ENCODE assay signal across 17 cellular contexts in genomic region chr14:79597561-79597960, GRCh38.
DNase-seq lines count a peak whose midpoint lies in the region; ATAC-seq and TF ChIP-seq lines count a peak whose summit lies in the region.
"Had no signal": no experiment of that assay in that cellular context is flagged by ENCODE, and none has a peak within 500 bp of the region (broad histone marks: within the 10 kb centered on the region; RNA-seq: fewer than 3 reads in every experiment).

No MANE protein-coding gene starts in this region.

- TF ChIP-seq CTCF in brain microvascular endothelial cell (IDR thresholded peaks at IDR 0.05; ENCODE audit: low read depth, low read length, missing control alignments) = no peak
- TF ChIP-seq CTCF in CD4-positive, alpha-beta T cell (IDR thresholded peaks at IDR 0.05) = no peak

- no peak overlapping the region for H3K4me2 ChIP-seq in mesenchymal stem cell (ENCODE audit: low read length, poor library complexity, severe bottlenecking)

- H3K27me3 ChIP-seq in brain microvascular endothelial cell (replicated peaks) = no peaks in the 10 kb centered on the region
- H3K27me3 ChIP-seq in mesenchymal stem cell (ENCODE audit: control insufficient read depth in 1 of 2, insufficient read depth in 1 of 2, low read length in 2 of 2) = peaks cover 0 to 2% of the 10 kb centered on the region in 2 experiments
- no peaks in the 10 kb centered on the region for H3K27me3 ChIP-seq in CD4-positive, alpha-beta T cell (ENCODE audit: control insufficient read depth, insufficient read depth, low read length)
- H3K27me3 ChIP-seq: SJCRH30 had no signal

- no peak overlapping the region for H3K9ac ChIP-seq in mesenchymal stem cell (ENCODE audit: low read length)

- DNase-seq in EH (ENCODE audit: low read depth) (peak; percentile 70), M059J (ENCODE audit: low read depth) (peak; percentile 60), brain microvascular endothelial cell (no peak), mesenchymal stem cell (peak; percentile 57), HuH-7 (ENCODE audit: low spot score) (no peak), NAMALWA (ENCODE audit: low spot score) (no peak)
- no peak for DNase-seq in CD4-positive, alpha-beta T cell
- DNase-seq: C1 segment of cervical spinal cord, DMS 273 treated with DMSO at 0.1 percent for 48 hours, H7, NCI-H1417, NCI-H187 treated with DMSO at 0.1 percent for 48 hours, NCI-H748 treated with DMSO at 0.1 percent for 48 hours, SJCRH30 had no signal

- H3K36me3 Mint-ChIP-seq in CD4-positive, alpha-beta T cell (ENCODE audit: low read depth) = no peaks in the 10 kb centered on the region

- H3K9me3 Mint-ChIP-seq in CD4-positive, alpha-beta T cell = peaks cover 3% of the 10 kb centered on the region

- in situ Hi-C loops in brain microvascular endothelial cell (cut with HindIII; ENCODE audit: low pct_ligation_motif_present, low sequenced_read_pairs) = no loop called here

- H2AFZ ChIP-seq in mesenchymal stem cell (ENCODE audit: low read depth, low read length) = no peak overlapping the region

- no peak overlapping the region for H2BK120ac ChIP-seq in mesenchymal stem cell (ENCODE audit: low read depth, low read length)

- no peaks in the 10 kb centered on the region for H3K4me1 ChIP-seq in mesenchymal stem cell (ENCODE audit: control insufficient read depth, insufficient read depth, low read depth, low read length)
- H3K4me1 ChIP-seq: SJCRH30 had no signal

- intact Hi-C loops in CD4-positive, alpha-beta T cell (cut with DNase I, micrococcal nuclease) = no loop called here

- H3K4me1 Mint-ChIP-seq in CD4-positive, alpha-beta T cell (ENCODE audit: low read depth) = no peaks in the 10 kb centered on the region

- CTCF ChIA-PET in CD4-positive, alpha-beta T cell (lab: Charles Lee) = no interaction called here

- WGBS in mesenchymal stem cell = 69% methylated on average over 3 of the region's 4 CpGs

- H3K23ac ChIP-seq in mesenchymal stem cell (ENCODE audit: low read length in 2 of 2) = no peak overlapping the region

- H3K27ac ChIP-seq in brain microvascular endothelial cell = peak overlapping the region; percentile 85
- peak overlapping the region; percentile 49 for H3K27ac ChIP-seq in mesenchymal stem cell (ENCODE audit: low read length, poor library complexity, severe bottlenecking)
- no peak overlapping the region for H3K27ac ChIP-seq in CD4-positive, alpha-beta T cell (ENCODE audit: low read depth, low read length)
- H3K27ac ChIP-seq: RWPE1, SJCRH30 had no signal

- H3K9me3 ChIP-seq in mesenchymal stem cell (ENCODE audit: control insufficient read depth, low read length) = no peaks in the 10 kb centered on the region
- no peaks in the 10 kb centered on the region for H3K9me3 ChIP-seq in CD4-positive, alpha-beta T cell (ENCODE audit: control insufficient read depth, low read length)
- H3K9me3 ChIP-seq: A549, SJCRH30 had no signal

- no peak overlapping the region for H2BK15ac ChIP-seq in mesenchymal stem cell (ENCODE audit: low read depth, poor library complexity, severe bottlenecking)

- no peak overlapping the region for H2BK5ac ChIP-seq in mesenchymal stem cell (ENCODE audit: low read depth, low read length, poor library complexity, severe bottlenecking)

- H3K27ac Mint-ChIP-seq in CD4-positive, alpha-beta T cell = no peak overlapping the region

- no peaks in the 10 kb centered on the region for H3K79me1 ChIP-seq in mesenchymal stem cell (replicated peaks; ENCODE audit: low read length, poor library complexity, severe bottlenecking)

- H3K4me3 ChIP-seq in brain microvascular endothelial cell (ENCODE audit: low read depth, low read length) = no peak overlapping the region
- no peak overlapping the region for H3K4me3 ChIP-seq in mesenchymal stem cell (ENCODE audit: insufficient read depth in 1 of 2, low read depth in 1 of 2, low read length in 2 of 2)
- H3K4me3 ChIP-seq: A549, SJCRH30 had no signal

- no peak overlapping the region for H3K4me3 Mint-ChIP-seq in CD4-positive, alpha-beta T cell

- POLR2A ChIA-PET in CD4-positive, alpha-beta T cell (lab: Charles Lee) = no interaction called here

- no peak for ATAC-seq in CD4-positive, alpha-beta T cell (ENCODE audit: poor library complexity)
- ATAC-seq in GM18517 (IDR thresholded peaks at IDR 0.05; ENCODE audit: unreplicated experiment) = no peak

- H4K8ac ChIP-seq in mesenchymal stem cell (ENCODE audit: low read length) = no peak overlapping the region

- H3K27me3 Mint-ChIP-seq in CD4-positive, alpha-beta T cell = no peaks in the 10 kb centered on the region

- H2AK5ac ChIP-seq in mesenchymal stem cell (ENCODE audit: low read length, severe bottlenecking) = peak overlapping the region; percentile 67

- H3K14ac ChIP-seq in mesenchymal stem cell (ENCODE audit: low read length in 2 of 2) = no peak overlapping the region

- no peak overlapping the region for H4K91ac ChIP-seq in mesenchymal stem cell (ENCODE audit: low read length)

- no peak overlapping the region for H3K18ac ChIP-seq in mesenchymal stem cell (ENCODE audit: low read depth in 1 of 2, low read length in 2 of 2)

- H3K36me3 ChIP-seq in brain microvascular endothelial cell (replicated peaks) (no peaks in the 10 kb centered on the region), mesenchymal stem cell (ENCODE audit: control insufficient read depth in 1 of 2, insufficient read depth in 2 of 2, low read depth in 1 of 2, low read length in 2 of 2) (no peaks in the 10 kb centered on the region)
- H3K36me3 ChIP-seq: SJCRH30 had no signal

- H3K4ac ChIP-seq in mesenchymal stem cell (ENCODE audit: low read depth in 1 of 2, low read length in 2 of 2) = no peak overlapping the region

- no peak overlapping the region for H2BK12ac ChIP-seq in mesenchymal stem cell (ENCODE audit: low read length in 2 of 2)

Comparison
In these comparisons a context has a peak if more than half of its experiments do, and no peak if none do; other contexts are left out.
1. DNase-seq: peak in EH (single experiment), M059J (single experiment) and mesenchymal stem cell (single experiment); none in brain microvascular endothelial cell (single experiment), CD4-positive, alpha-beta T cell (0 of 10), HuH-7 (single experiment) and NAMALWA (single experiment).